12 cellular contexts compared by ENCODE assay signal in genomic region chr6:10655508-10656055, GRCh38. TPM values are rescaled to one million over a fixed set of nuclear protein-coding genes. Genes with fewer than 3 reads are reported as not detected.
DNase-seq lines count a peak whose midpoint lies in the region; ATAC-seq and TF ChIP-seq lines count a peak whose summit lies in the region.
"Had no signal": no experiment of that assay in that cellular context is flagged by ENCODE, and none has a peak within 500 bp of the region (broad histone marks: within the 10 kb centered on the region; RNA-seq: fewer than 3 reads in every experiment).

No MANE protein-coding gene starts in this region.

- H3K27ac Mint-ChIP-seq in CD4-positive, alpha-beta T cell: no peak overlapping the region
- H3K27ac Mint-ChIP-seq in central memory CD8-positive, alpha-beta T cell (ENCODE audit: low read depth): no peak overlapping the region

- POLR2A ChIA-PET in CD4-positive, alpha-beta T cell (lab: Charles Lee): no interaction called here

- H3K4me3 ChIP-seq in NB4 (ENCODE audit: low read depth, low read length) (no peak overlapping the region), thyroid gland (replicated peaks in 1 of 3) (no peak overlapping the region)
- H3K4me3 ChIP-seq: ovary had no signal

- intact Hi-C loops in CD4-positive, alpha-beta T cell (cut with DNase I, micrococcal nuclease): no loop called here
- intact Hi-C loops in thyroid gland (cut with DNase I): no loop called here

- no peaks in the 10 kb centered on the region for H3K36me3 Mint-ChIP-seq in CD4-positive, alpha-beta T cell (ENCODE audit: low read depth)
- no peaks in the 10 kb centered on the region for H3K36me3 Mint-ChIP-seq in central memory CD8-positive, alpha-beta T cell (ENCODE audit: insufficient read depth)

- no peak for TF ChIP-seq CTCF in CD4-positive, alpha-beta T cell (IDR thresholded peaks at IDR 0.05)
- TF ChIP-seq CTCF in GM13977 (IDR thresholded peaks at IDR 0.05; ENCODE audit: extremely low read depth, insufficient read depth, missing control alignments) (no peak), NB4 (IDR thresholded peaks at IDR 0.05; ENCODE audit: low read depth, low read length) (no peak), thyroid gland (IDR thresholded peaks at IDR 0.05) (no peak)

- no peaks in the 10 kb centered on the region for H3K9me3 ChIP-seq in CD4-positive, alpha-beta T cell (ENCODE audit: control insufficient read depth, low read length)
- no peaks in the 10 kb centered on the region for H3K9me3 ChIP-seq in thyroid gland
- H3K9me3 ChIP-seq: ovary had no signal

- in situ Hi-C loops in GM13977 (cut with MboI; ENCODE audit: low pct_unique_long_range_greater_than_20kb, low sequenced_read_pairs, unreplicated experiment): no loop called here

- ATAC-seq in CD4-positive, alpha-beta T cell (ENCODE audit: poor library complexity): peak; percentile 41
- peak; percentile 46 for ATAC-seq in central memory CD8-positive, alpha-beta T cell (replicated peaks; ENCODE audit: extremely low read depth, poor library complexity, severe bottlenecking)
- ATAC-seq: esophagus mucosa, HCT116 had no signal

- no peak for DNase-seq in CD4-positive, alpha-beta T cell
- DNase-seq in GM13977 (ENCODE audit: low spot score): peak; percentile 31
- peak; percentile 24 for DNase-seq in NB4 (ENCODE audit: low read depth)
- no peak for DNase-seq in central memory CD8-positive, alpha-beta T cell (ENCODE audit: low spot score in 2 of 2)
- DNase-seq in UCSD-AML1 (lab: John Stamatoyannopoulos, UW; ENCODE audit: unreplicated experiment): no peak
- no peak for DNase-seq in thyroid gland
- no peak for DNase-seq in inferior parietal cortex (ENCODE audit: extremely low spot score)
- DNase-seq: caudate nucleus, NCI-H2171 treated with DMSO at 0.1 percent for 48 hours, ovary had no signal

- 76 to 80% methylated on average over 12 of the region's 12 CpGs for WGBS in thyroid gland, 2 donors

- H3K27ac ChIP-seq in CD4-positive, alpha-beta T cell (ENCODE audit: low read depth, low read length): no peak overlapping the region
- H3K27ac ChIP-seq in thyroid gland: no peak overlapping the region
- H3K27ac ChIP-seq: ovary had no signal

- H3K27me3 Mint-ChIP-seq in CD4-positive, alpha-beta T cell: peaks cover 35% of the 10 kb centered on the region
- peaks cover 64% of the 10 kb centered on the region for H3K27me3 Mint-ChIP-seq in central memory CD8-positive, alpha-beta T cell

- H3K4me1 Mint-ChIP-seq in CD4-positive, alpha-beta T cell (ENCODE audit: low read depth): peaks cover 11% of the 10 kb centered on the region
- H3K4me1 Mint-ChIP-seq in central memory CD8-positive, alpha-beta T cell: peaks cover 9% of the 10 kb centered on the region

- no peak overlapping the region for H3K4me3 Mint-ChIP-seq in CD4-positive, alpha-beta T cell
- no peak overlapping the region for H3K4me3 Mint-ChIP-seq in central memory CD8-positive, alpha-beta T cell

- CTCF ChIA-PET in CD4-positive, alpha-beta T cell (lab: Charles Lee): interaction anchor here (0.8 kb wide), 1 partner anchor 296 kb away, joined by 3 read pairs; no protein-coding TSS in a partner anchor

- H3K27me3 ChIP-seq in CD4-positive, alpha-beta T cell (ENCODE audit: control insufficient read depth, insufficient read depth, low read length): peaks cover 6% of the 10 kb centered on the region
- no peaks in the 10 kb centered on the region for H3K27me3 ChIP-seq in thyroid gland
- H3K27me3 ChIP-seq: ovary had no signal

- no peaks in the 10 kb centered on the region for H3K4me1 ChIP-seq in thyroid gland

- H3K9me3 Mint-ChIP-seq in CD4-positive, alpha-beta T cell: no peaks in the 10 kb centered on the region
- H3K9me3 Mint-ChIP-seq in central memory CD8-positive, alpha-beta T cell: no peaks in the 10 kb centered on the region

- no peaks in the 10 kb centered on the region for H3K36me3 ChIP-seq in thyroid gland
- H3K36me3 ChIP-seq: ovary had no signal

- TF ChIP-seq POLR2A in NB4 (IDR thresholded peaks at IDR 0.05; ENCODE audit: extremely low read depth, insufficient read length) (no peak), thyroid gland (IDR thresholded peaks at IDR 0.05) (no peak)

RNA-seq across cellular contexts. Expression of gene C6orf52, which starts 38.8 kb away (rescaled TPM):
- not detected for total RNA-seq in CD4-positive, alpha-beta T cell
- not detected for total RNA-seq in thyroid gland

RNA-seq across cellular contexts. Expression of gene PAK1IP1, which starts 39.2 kb away (rescaled TPM):
- 1 to 10 TPM; 4.1 to 5.8 TPM for total RNA-seq in CD4-positive, alpha-beta T cell
- total RNA-seq in thyroid gland: 10 to 100 TPM in 3 of 4 donors, 1 to 10 TPM in 1; 8.8 to 15.6 (median 12.7) TPM

Comparison
In these comparisons a context has a peak if more than half of its experiments do, and no peak if none do; other contexts are left out.
1. DNase-seq: peak in GM13977 (single experiment) and NB4 (single experiment); none in CD4-positive, alpha-beta T cell (0 of 10), central memory CD8-positive, alpha-beta T cell (0 of 2), UCSD-AML1 (single experiment), thyroid gland (0 of 2) and inferior parietal cortex (single experiment).